Comparison of ENCODE assay signal across 13 cellular contexts in the genomic region with DNA sequence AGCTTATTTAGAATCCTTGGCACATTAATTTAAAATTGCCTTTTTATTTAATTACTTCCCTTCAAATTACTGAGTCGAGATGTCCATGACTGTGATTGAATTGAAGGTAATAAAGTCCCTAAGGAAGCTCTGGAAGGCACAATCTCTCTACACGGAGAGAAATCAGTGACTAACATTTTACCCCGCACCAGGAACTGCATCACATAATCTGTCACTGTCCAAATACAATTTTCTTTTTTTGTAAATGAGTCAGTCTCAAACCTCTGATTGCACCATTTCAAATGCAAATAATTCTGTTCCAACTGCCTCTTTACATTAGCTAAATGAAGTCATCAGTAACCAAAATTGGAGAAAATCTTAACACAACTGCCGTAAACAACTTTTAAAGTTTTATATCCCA.
DNase-seq lines count a peak whose midpoint lies in the region; ATAC-seq and TF ChIP-seq lines count a peak whose summit lies in the region.
"Had no signal": no experiment of that assay in that cellular context is flagged by ENCODE, and none has a peak within 500 bp of the region (broad histone marks: within the 10 kb centered on the region; RNA-seq: fewer than 3 reads in every experiment).

No MANE protein-coding gene starts in this region.

- H3K4me1 ChIP-seq in GM23338 (ENCODE audit: insufficient read depth) (no peaks in the 10 kb centered on the region), adipocyte (ENCODE audit: control insufficient read depth, insufficient read depth, low read length) (no peaks in the 10 kb centered on the region), body of pancreas (peaks cover 6% of the 10 kb centered on the region)
- H3K4me1 ChIP-seq: Caco-2 had no signal

- H3K36me3 ChIP-seq in GM23338 (ENCODE audit: insufficient read depth) (no peaks in the 10 kb centered on the region), adipocyte (ENCODE audit: control insufficient read depth, insufficient read depth, low read length, severe bottlenecking) (no peaks in the 10 kb centered on the region), body of pancreas (replicated peaks in 1 of 2; ENCODE audit: insufficient read depth in 1 of 2, low read depth in 2 of 2) (no peaks in the 10 kb centered on the region)

- DNase-seq in GM23338 (ENCODE audit: low spot score) (no peak), NCI-H1436 treated with DMSO at 0.1 percent for 48 hours (lab: John Stamatoyannopoulos, UW) (peak; percentile 90), adipocyte (ENCODE audit: low read depth) (peak; percentile 2), fibroblast of pulmonary artery (ENCODE audit: low read depth) (peak; percentile 3), Kasumi-1 (lab: John Stamatoyannopoulos, UW) (no peak), body of pancreas (no peak)
- no peak for DNase-seq in activated CD4-positive, CD25-positive, alpha-beta regulatory T cell treated with anti-CD3 and anti-CD28 coated beads, Interleukin-2, amount 50 U/mL, for 72 hours
- DNase-seq: Caco-2, H7, IMR-90, NCI-H1417 treated with DMSO at 0.1 percent for 48 hours, RPMI8226 had no signal

- H3K9me2 ChIP-seq in GM23338 (ENCODE audit: insufficient read depth), result no peaks in the 10 kb centered on the region

- no peaks in the 10 kb centered on the region for H3K27me3 Mint-ChIP-seq in GM23338 (ENCODE audit: insufficient read depth, low read depth, poor library complexity)

- no peaks in the 10 kb centered on the region for H3K9me3 Mint-ChIP-seq in GM23338

- H3K27me3 ChIP-seq in GM23338 (ENCODE audit: insufficient read depth) (no peaks in the 10 kb centered on the region), adipocyte (replicated peaks; ENCODE audit: control insufficient read depth, insufficient read depth, low read length) (no peaks in the 10 kb centered on the region), body of pancreas (no peaks in the 10 kb centered on the region)

- no peaks in the 10 kb centered on the region for H3K36me3 Mint-ChIP-seq in GM23338 (ENCODE audit: low read depth)

- no peaks in the 10 kb centered on the region for H3F3A ChIP-seq in GM23338 (replicated peaks; ENCODE audit: low read depth)

- intact Hi-C loops in body of pancreas (cut with DNase I), result no loop called here

- H3K27ac Mint-ChIP-seq in GM23338, result no peak overlapping the region

- ATAC-seq in GM23338, result no peak
- no peak for ATAC-seq in body of pancreas
- ATAC-seq in GM21717 (IDR thresholded peaks at IDR 0.05; ENCODE audit: unreplicated experiment), result no peak

- no peak overlapping the region for H3K27ac ChIP-seq in GM23338 (ENCODE audit: low read depth)
- H3K27ac ChIP-seq in body of pancreas, result no peak overlapping the region

- H3K4me1 Mint-ChIP-seq in GM23338, result no peaks in the 10 kb centered on the region

- H4K20me1 ChIP-seq in GM23338 (replicated peaks; ENCODE audit: insufficient read depth), result no peaks in the 10 kb centered on the region

- TF ChIP-seq CTCF in GM23338 (conservative IDR thresholded peaks at IDR 0.05; ENCODE audit: low read depth in 2 of 2), result no peak
- no peak for TF ChIP-seq CTCF in fibroblast of pulmonary artery (IDR thresholded peaks at IDR 0.05; ENCODE audit: low read length, missing control alignments)
- no peak for TF ChIP-seq CTCF in body of pancreas (IDR thresholded peaks at IDR 0.05)

- TF ChIP-seq POLR2A in body of pancreas (IDR thresholded peaks at IDR 0.05), result no peak

- WGBS in body of pancreas, 2 donors, result 67 to 75% methylated on average over 4 of the region's 4 CpGs

- no peaks in the 10 kb centered on the region for H3K79me2 ChIP-seq in GM23338 (replicated peaks; ENCODE audit: insufficient read depth)

- H3K4me3 Mint-ChIP-seq in GM23338, result no peak overlapping the region

- peak overlapping the region; percentile 4; the same call in 1 of the 2 replicates for H2AFZ ChIP-seq in GM23338

- H3K9ac ChIP-seq in adipocyte (ENCODE audit: low read length), result no peak overlapping the region

- no peak overlapping the region for H3K4me3 ChIP-seq in GM23338
- H3K4me3 ChIP-seq in adipocyte (ENCODE audit: low read length), result no peak overlapping the region
- H3K4me3 ChIP-seq in fibroblast of pulmonary artery (replicated peaks; ENCODE audit: low read depth, low read length), result no peak overlapping the region
- no peak overlapping the region for H3K4me3 ChIP-seq in body of pancreas

- H3K4me2 ChIP-seq in GM23338, result no peak overlapping the region

- H3K9me3 ChIP-seq in adipocyte (ENCODE audit: control insufficient read depth, low read length) (no peaks in the 10 kb centered on the region), body of pancreas (no peaks in the 10 kb centered on the region)
- H3K9me3 ChIP-seq: Caco-2 had no signal

TF ChIP-seq in GM23338, 12 proteins besides CTCF, POLR2A, EP300 and RAD21:
- TF ChIP-seq POLR2AphosphoS5 (IDR thresholded peaks at IDR 0.05; ENCODE audit: low read depth) (no peak), STAT1 (IDR thresholded peaks at IDR 0.05; ENCODE audit: unreplicated experiment) (no peak)

Comparison
In these comparisons a context has a peak if more than half of its experiments do, and no peak if none do; other contexts are left out.
1. DNase-seq: peak in NCI-H1436 treated with DMSO at 0.1 percent for 48 hours (single experiment), adipocyte (single experiment) and fibroblast of pulmonary artery (single experiment); none in GM23338 (single experiment), Kasumi-1 (0 of 2), body of pancreas (0 of 4) and activated CD4-positive, CD25-positive, alpha-beta regulatory T cell treated with anti-CD3 and anti-CD28 coated beads, Interleukin-2, amount 50 U/mL, for 72 hours (single experiment).